Comparison of ENCODE assay signal across 12 cellular contexts in the genomic region with DNA sequence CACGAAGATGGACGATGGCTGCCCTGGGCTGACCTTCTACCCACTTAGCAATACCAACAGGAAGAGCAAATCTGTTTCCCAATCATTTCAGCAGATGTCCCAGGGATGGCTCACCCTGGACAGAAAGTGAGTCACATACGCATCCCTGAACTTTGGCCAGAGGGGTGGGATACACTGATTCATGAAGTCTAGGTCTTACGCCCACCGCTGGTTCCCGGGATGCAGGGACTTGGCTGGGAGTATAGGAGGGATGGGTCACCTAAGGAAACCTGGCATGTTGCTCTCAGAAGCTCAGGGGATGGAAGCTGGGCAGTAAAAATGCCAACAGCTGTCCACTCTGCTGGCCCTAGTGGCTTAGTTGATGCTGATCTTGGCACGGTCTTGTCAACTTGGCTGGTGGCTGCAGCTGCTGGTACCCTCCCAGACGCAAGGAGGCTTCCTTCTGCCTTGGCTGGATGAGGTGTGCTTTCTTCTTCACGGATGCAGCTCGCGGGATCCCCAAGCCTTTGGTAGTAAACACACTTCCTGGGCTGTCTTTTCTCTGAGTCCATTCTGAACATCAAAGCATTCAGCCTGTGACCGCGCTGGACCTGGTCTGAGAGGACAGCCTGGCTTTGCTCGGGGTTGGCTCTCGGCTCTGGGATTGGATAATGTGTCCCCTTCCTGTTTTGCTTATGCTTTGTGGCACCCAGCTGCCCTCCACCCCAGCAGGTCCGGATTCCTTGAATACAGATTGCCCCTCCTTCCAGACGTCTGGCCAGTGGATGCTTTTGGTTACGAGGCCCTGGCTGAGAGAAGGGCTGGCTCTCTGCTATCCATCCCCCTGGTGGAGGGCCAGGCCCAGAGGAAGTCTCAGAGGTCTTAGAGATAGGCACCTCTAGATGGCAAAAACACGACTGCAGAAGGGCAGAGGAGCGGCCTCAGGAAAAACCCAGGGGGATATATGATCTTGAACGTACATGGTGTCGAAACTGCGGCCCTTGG.
DNase-seq lines count a peak whose midpoint lies in the region; ATAC-seq and TF ChIP-seq lines count a peak whose summit lies in the region.
"Had no signal": no experiment of that assay in that cellular context is flagged by ENCODE, and none has a peak within 500 bp of the region (broad histone marks: within the 10 kb centered on the region; RNA-seq: fewer than 3 reads in every experiment).

No MANE protein-coding gene starts in this region.

- peak overlapping the region; percentile 52 for H3K27ac Mint-ChIP-seq in progenitor cell of endocrine pancreas
- no peak overlapping the region for H3K27ac Mint-ChIP-seq in stimulated activated naive CD8-positive, alpha-beta T cell treated with anti-CD3 and anti-CD28 coated beads, Interleukin-15, amount 100 ng/mL, for 72 hours
- H3K27ac Mint-ChIP-seq: activated naive CD4-positive, alpha-beta T cell treated with anti-CD3 and anti-CD28 coated beads for 36 hours had no signal

- H3K4me1 Mint-ChIP-seq in progenitor cell of endocrine pancreas (ENCODE audit: low read depth): peaks cover 37% of the 10 kb centered on the region
- H3K4me1 Mint-ChIP-seq in stimulated activated naive CD8-positive, alpha-beta T cell treated with anti-CD3 and anti-CD28 coated beads, Interleukin-15, amount 100 ng/mL, for 72 hours: no peaks in the 10 kb centered on the region

- no peaks in the 10 kb centered on the region for H3K27me3 Mint-ChIP-seq in progenitor cell of endocrine pancreas
- no peaks in the 10 kb centered on the region for H3K27me3 Mint-ChIP-seq in stimulated activated naive CD8-positive, alpha-beta T cell treated with anti-CD3 and anti-CD28 coated beads, Interleukin-15, amount 100 ng/mL, for 72 hours

- H3K36me3 Mint-ChIP-seq in progenitor cell of endocrine pancreas (ENCODE audit: insufficient read depth): peaks cover 5% of the 10 kb centered on the region

- H3K4me3 Mint-ChIP-seq in progenitor cell of endocrine pancreas (ENCODE audit: low read depth): no peak overlapping the region
- no peak overlapping the region for H3K4me3 Mint-ChIP-seq in stimulated activated naive CD8-positive, alpha-beta T cell treated with anti-CD3 and anti-CD28 coated beads, Interleukin-15, amount 100 ng/mL, for 72 hours
- H3K4me3 Mint-ChIP-seq: activated naive CD4-positive, alpha-beta T cell treated with anti-CD3 and anti-CD28 coated beads for 36 hours had no signal

- DNase-seq in ELR (ENCODE audit: low read depth) (peak; percentile 66), RPMI7951 (ENCODE audit: low read depth) (peak; percentile 67), fibroblast of the conjunctiva (ENCODE audit: low read depth) (peak; percentile 71), progenitor cell of endocrine pancreas (ENCODE audit: low spot score, unreplicated experiment) (no peak), NCI-H1436 (lab: John Stamatoyannopoulos, UW) (no peak), NK-92 (lab: John Stamatoyannopoulos, UW; ENCODE audit: unreplicated experiment) (no peak)
- no peak for DNase-seq in stimulated activated naive CD8-positive, alpha-beta T cell treated with anti-CD3 and anti-CD28 coated beads, Interleukin-15, amount 100 ng/mL, for 72 hours
- DNase-seq: activated naive CD4-positive, alpha-beta T cell treated with anti-CD3 and anti-CD28 coated beads for 36 hours; Karpas-422; NCI-H524; stimulated activated CD4-positive, alpha-beta T cell treated with anti-CD3 and anti-CD28 coated beads, Interleukin-4, amount 100 ng/mL, for 24 hours had no signal

- no peak for TF ChIP-seq CTCF in progenitor cell of endocrine pancreas (IDR thresholded peaks at IDR 0.05; ENCODE audit: unreplicated experiment)

- ATAC-seq in stimulated activated naive CD8-positive, alpha-beta T cell treated with anti-CD3 and anti-CD28 coated beads, Interleukin-15, amount 100 ng/mL, for 72 hours: no peak
- ATAC-seq in HG02642 (IDR thresholded peaks at IDR 0.05; ENCODE audit: poor library complexity, unreplicated experiment): no peak

- H3K9me3 Mint-ChIP-seq in progenitor cell of endocrine pancreas (ENCODE audit: low read depth): no peaks in the 10 kb centered on the region
- no peaks in the 10 kb centered on the region for H3K9me3 Mint-ChIP-seq in stimulated activated naive CD8-positive, alpha-beta T cell treated with anti-CD3 and anti-CD28 coated beads, Interleukin-15, amount 100 ng/mL, for 72 hours
- H3K9me3 Mint-ChIP-seq: activated naive CD4-positive, alpha-beta T cell treated with anti-CD3 and anti-CD28 coated beads for 36 hours had no signal

Comparison
In these comparisons a context has a peak if more than half of its experiments do, and no peak if none do; other contexts are left out.
1. DNase-seq: peak in ELR (single experiment), RPMI7951 (single experiment) and fibroblast of the conjunctiva (single experiment); none in progenitor cell of endocrine pancreas (single experiment), stimulated activated naive CD8-positive, alpha-beta T cell treated with anti-CD3 and anti-CD28 coated beads, Interleukin-15, amount 100 ng/mL, for 72 hours (0 of 2), NCI-H1436 (single experiment) and NK-92 (single experiment).